ENCODE assay signal across 9 cellular contexts in the genomic region with DNA sequence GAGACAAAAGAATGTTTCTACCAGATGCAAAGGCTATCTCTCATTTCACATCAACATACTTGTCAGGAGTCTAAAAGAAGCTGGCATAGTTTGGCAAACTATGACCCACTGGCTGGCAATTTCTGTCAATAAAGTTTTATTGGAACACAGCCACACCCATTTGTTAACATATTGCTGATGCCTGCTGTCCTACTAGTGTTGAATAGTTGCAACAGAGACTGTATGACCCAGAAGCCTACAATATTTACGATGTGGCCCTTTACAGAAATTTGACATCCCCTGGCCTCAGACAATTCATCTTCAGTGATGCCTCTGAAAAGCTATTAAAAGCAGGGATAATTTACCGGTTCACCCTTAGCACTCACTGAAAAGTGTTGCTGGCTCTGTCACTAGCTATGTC.
A peak's percentile ranks its signal among the peaks of the same experiment; 100 is the strongest.
DNase-seq lines count a peak whose midpoint lies in the region; ATAC-seq, FAIRE-seq and TF ChIP-seq lines count a peak whose summit lies in the region.
"Had no signal": no experiment of that assay in that cellular context is flagged by ENCODE, and none has a peak within 500 bp of the region (broad histone marks: within the 10 kb centered on the region; RNA-seq: fewer than 3 reads in every experiment).

No MANE protein-coding gene starts in this region.

- no peak overlapping the region for H3K9ac ChIP-seq in SU-DHL-6 (ENCODE audit: low read length)

- peak overlapping the region; percentile 94 for H3K4me2 ChIP-seq in SU-DHL-6 (ENCODE audit: low read depth, low read length, poor library complexity, severe bottlenecking)

- H3K4me3 ChIP-seq in SU-DHL-6 (ENCODE audit: insufficient read depth, low read length, poor library complexity, severe bottlenecking): no peak overlapping the region
- H3K4me3 ChIP-seq in spleen: peak overlapping the region in 1 of 8 donors; percentile 65

- H3F3A ChIP-seq in SU-DHL-6 (ENCODE audit: insufficient read depth): peaks cover 11% of the 10 kb centered on the region; the same call in 1 of the 2 replicates

- peaks cover 42 to 100% (median 84%) of the 10 kb centered on the region in 6 donors for H3K4me1 ChIP-seq in spleen

- H4K20me1 ChIP-seq in SU-DHL-6 (ENCODE audit: low read depth, low read length): no peaks in the 10 kb centered on the region

- H3K27ac ChIP-seq in SU-DHL-6 (ENCODE audit: low read depth, low read length) (peak overlapping the region; percentile 96; the same call in 1 of the 2 replicates), layer of hippocampus (ENCODE audit: low read depth, low read length) (peak overlapping the region; percentile 58), spleen (peak overlapping the region; percentile 40 to 90 (median 84))

- TF ChIP-seq CTCF in SU-DHL-6 (IDR thresholded peaks at IDR 0.05; ENCODE audit: insufficient read depth, low read length, poor library complexity, severe bottlenecking): no peak
- no peak for TF ChIP-seq CTCF in spleen (IDR thresholded peaks at IDR 0.05 in 8 of 11, conservative IDR thresholded peaks at IDR 0.05 in 3 of 11)

- 81 to 92% (median 85%) methylated on average over 2 of the region's 2 CpGs for WGBS in spleen, 5 donors

- H3K27me3 ChIP-seq in SU-DHL-6 (ENCODE audit: low read length) (no peaks in the 10 kb centered on the region), layer of hippocampus (ENCODE audit: control insufficient read depth, insufficient read depth, low read length) (no peaks in the 10 kb centered on the region), spleen (replicated peaks in 1 of 7) (no peaks in the 10 kb centered on the region)

- no peak for TF ChIP-seq POLR2A in GM12892 (IDR thresholded peaks at IDR 0.05; ENCODE audit: low read depth, low read length)
- TF ChIP-seq POLR2A in spleen (IDR thresholded peaks at IDR 0.05): no peak

- ATAC-seq in HG03097 (IDR thresholded peaks at IDR 0.05; ENCODE audit: low FRiP score, unreplicated experiment): no peak

- intact Hi-C loops in spleen (cut with DNase I; ENCODE audit: low total_unique reads): no loop called here

- H3K36me3 ChIP-seq in SU-DHL-6 (ENCODE audit: low read length) (peaks cover 70% of the 10 kb centered on the region), spleen (peaks cover 0 to 64% (median 22%) of the 10 kb centered on the region in 6 donors)

- H3K9me3 ChIP-seq in SU-DHL-6 (ENCODE audit: insufficient read depth, low read length): no peaks in the 10 kb centered on the region
- no peaks in the 10 kb centered on the region for H3K9me3 ChIP-seq in spleen

- H3K9me2 ChIP-seq in SU-DHL-6 (replicated peaks; ENCODE audit: insufficient read depth, low read length): no peaks in the 10 kb centered on the region

- peak; percentile 46 for FAIRE-seq in GM12892 (lab: Jason Lieb, UNC)

- peaks cover 74% of the 10 kb centered on the region for H3K79me2 ChIP-seq in SU-DHL-6 (ENCODE audit: insufficient read depth, low read length)

- no peak overlapping the region for H2AFZ ChIP-seq in SU-DHL-6 (ENCODE audit: low read depth, low read length, severe bottlenecking)

- DNase-seq in GM12892 (ENCODE audit: insufficient read length) (no peak), spleen (no peak), activated gamma-delta T cell treated with Interleukin-2 at 50 U/mL for 16 hours (no peak), C1 segment of cervical spinal cord (lab: John Stamatoyannopoulos, UW) (no peak)
- DNase-seq: GDM1, NCI-H524 had no signal
